In genomic region chr6:37800904-37801669, GRCh38 we compare ENCODE assay signal across 24 cellular contexts. TPM values are rescaled to one million over a fixed set of nuclear protein-coding genes. Genes with fewer than 3 reads are reported as not detected.
A peak's percentile ranks its signal among the peaks of the same experiment; 100 is the strongest.
DNase-seq lines count a peak whose midpoint lies in the region; ATAC-seq and TF ChIP-seq lines count a peak whose summit lies in the region.
"Had no signal": no experiment of that assay in that cellular context is flagged by ENCODE, and none has a peak within 500 bp of the region (broad histone marks: within the 10 kb centered on the region; RNA-seq: fewer than 3 reads in every experiment).

No MANE protein-coding gene starts in this region.

- H3K9me3 ChIP-seq in BE2C (no peaks in the 10 kb centered on the region), neutrophil (no peaks in the 10 kb centered on the region)
- H3K9me3 ChIP-seq: BLaER1 had no signal

- H3K27ac ChIP-seq in neutrophil = peak overlapping the region; percentile 41
- H3K27ac ChIP-seq: BLaER1, SK-N-MC had no signal

- no peaks in the 10 kb centered on the region for H3K36me3 ChIP-seq in BE2C
- H3K36me3 ChIP-seq in neutrophil = no peaks in the 10 kb centered on the region
- H3K36me3 ChIP-seq: BLaER1 had no signal

- H3K27me3 ChIP-seq in BE2C = no peaks in the 10 kb centered on the region
- H3K27me3 ChIP-seq in neutrophil = peaks cover 4% of the 10 kb centered on the region
- H3K27me3 ChIP-seq: BLaER1 had no signal

- DNase-seq in BE2C (peak; percentile 87), islet precursor cell (peak; percentile 22), OCI-M1 (lab: John Stamatoyannopoulos, UW) (no peak), SW480 (ENCODE audit: low spot score) (no peak)
- DNase-seq in stimulated activated naive CD4-positive, alpha-beta T cell (lab: John Stamatoyannopoulos, UW) = no peak
- DNase-seq: CD4-positive, alpha-beta T cell; DMS53; HCEC 1CT; Kasumi-1; NCI-H1092 treated with DMSO at 0.1 percent for 48 hours; NCI-H1436; NCI-H187; NCI-H2081 treated with DMSO at 0.1 percent for 48 hours; NCI-H2171; NCI-H226; NCI-H510A; NCI-H69; SHP77 treated with DMSO at 0.1 percent for 48 hours had no signal

- H3K4me1 ChIP-seq in BE2C (peaks cover 25% of the 10 kb centered on the region), neutrophil (ENCODE audit: control insufficient read depth in 1 of 2, insufficient read depth in 1 of 2, low read depth in 1 of 2, low read length in 1 of 2) (peaks cover 15 to 19% of the 10 kb centered on the region in 2 experiments)

- peak; percentile 76; the same call in 2 of the 3 replicates for ATAC-seq in SK-N-SH treated with all-trans-retinoic acid at 6 μM for 48 hours
- ATAC-seq: Panc1 had no signal

- no peak overlapping the region for H3K4me3 ChIP-seq in BE2C (ENCODE audit: low read depth, low read length)
- no peak overlapping the region for H3K4me3 ChIP-seq in neutrophil (ENCODE audit: low read depth in 1 of 2, low read length in 1 of 2)
- H3K4me3 ChIP-seq: BLaER1, GM23338, SK-N-MC had no signal

- no peak for TF ChIP-seq CTCF in BE2C (IDR thresholded peaks at IDR 0.05; ENCODE audit: low read depth, low read length)
- TF ChIP-seq CTCF in neutrophil (IDR thresholded peaks at IDR 0.05) = no peak

TF ChIP-seq in SK-N-SH treated with all-trans-retinoic acid at 6 μM for 48 hours, 23 proteins besides CTCF, POLR2A, EP300 and RAD21:
- no peak for TF ChIP-seq CREB5 (CRISPR knock-in tag; IDR thresholded peaks at IDR 0.05; ENCODE audit: low read depth)
- TF ChIP-seq ZNF70 (CRISPR knock-in tag; IDR thresholded peaks at IDR 0.05) = 0 out of 2 replicates have a peak, but pooled peaks have one; percentile 12
- no peak for TF ChIP-seq ZFP30 (CRISPR knock-in tag; IDR thresholded peaks at IDR 0.05)
- TF ChIP-seq TOX (CRISPR knock-in tag; IDR thresholded peaks at IDR 0.05; ENCODE audit: borderline replicate concordance) = no peak
- no peak for TF ChIP-seq ARNTL (CRISPR knock-in tag; IDR thresholded peaks at IDR 0.05; ENCODE audit: borderline replicate concordance, low read depth)
- no peak for TF ChIP-seq PATZ1 (CRISPR knock-in tag; IDR thresholded peaks at IDR 0.05; ENCODE audit: borderline replicate concordance)
- TF ChIP-seq CSRNP3 (CRISPR knock-in tag; IDR thresholded peaks at IDR 0.05) = peak; percentile 59; the same call in 1 of the 2 replicates
- peak; percentile 73 for TF ChIP-seq TCF4 (CRISPR knock-in tag; IDR thresholded peaks at IDR 0.05; ENCODE audit: borderline replicate concordance)
- TF ChIP-seq GLIS3 (CRISPR knock-in tag; IDR thresholded peaks at IDR 0.05) = no peak
- TF ChIP-seq RARB (CRISPR knock-in tag; IDR thresholded peaks at IDR 0.05) = no peak
- TF ChIP-seq ZFP3 (CRISPR knock-in tag; IDR thresholded peaks at IDR 0.05) = no peak
- TF ChIP-seq TSHZ2 (CRISPR knock-in tag; IDR thresholded peaks at IDR 0.05) = peak; percentile 76
- peak; percentile 46 for TF ChIP-seq ISL1 (CRISPR knock-in tag; IDR thresholded peaks at IDR 0.05)
- TF ChIP-seq ZNF565 (CRISPR knock-in tag; conservative IDR thresholded peaks at IDR 0.05; ENCODE audit: low read depth) = no peak
- TF ChIP-seq ZNF8 (CRISPR knock-in tag; IDR thresholded peaks at IDR 0.05) = no peak

RNA-seq across cellular contexts. Expression of gene ZFAND3, which starts 18.4 kb away (rescaled TPM):
- polyA plus RNA-seq in BE2C (2012; ENCODE audit: insufficient read depth, insufficient read length, low read depth) = 88.2 TPM

Comparison
In these comparisons a context has a peak if more than half of its experiments do, and no peak if none do; other contexts are left out.
1. DNase-seq: peak in BE2C (single experiment) and islet precursor cell (single experiment); none in OCI-M1 (single experiment), stimulated activated naive CD4-positive, alpha-beta T cell (0 of 6) and SW480 (single experiment).